ENCODE assay signal across 3 cellular contexts in genomic region chr19:34309368-34310138, GRCh38.
TF ChIP-seq lines count a peak whose summit lies in the region.

No MANE protein-coding gene starts in this region.

TF ChIP-seq in GM23338, 12 proteins besides CTCF, POLR2A, EP300 and RAD21 (continues in another document):
- TF ChIP-seq EZH2phosphoT487 (IDR thresholded peaks at IDR 0.05; ENCODE audit: unreplicated experiment) (no peak), REST (IDR thresholded peaks at IDR 0.05; ENCODE audit: unreplicated experiment) (no peak), STAT1 (IDR thresholded peaks at IDR 0.05; ENCODE audit: unreplicated experiment) (no peak), ZNF114 (CRISPR knock-in tag; IDR thresholded peaks at IDR 0.05) (no peak), NANOG (IDR thresholded peaks at IDR 0.05; ENCODE audit: borderline replicate concordance) (no peak), CREB1 (CRISPR knock-in tag; IDR thresholded peaks at IDR 0.05; ENCODE audit: low read depth) (no peak), EZH2 (IDR thresholded peaks at IDR 0.05; ENCODE audit: low read depth, unreplicated experiment) (no peak)

TF ChIP-seq in WTC11, 78 proteins besides CTCF, POLR2A, EP300 and RAD21:
- 0 out of 2 replicates have a peak, but pooled peaks have one; percentile 19 for TF ChIP-seq ZNF121 (CRISPR knock-in tag; IDR thresholded peaks at IDR 0.05)
- TF ChIP-seq ZNF671 (CRISPR knock-in tag; IDR thresholded peaks at IDR 0.05): no peak
TF ChIP-seq in WTC11: peak in this region for 1.

TF ChIP-seq in HepG2, 621 proteins besides CTCF, POLR2A, EP300 and RAD21:
- no peak for TF ChIP-seq ETV5 (CRISPR knock-in tag; IDR thresholded peaks at IDR 0.05; ENCODE audit: borderline replicate concordance)
- peak; percentile 49; the same call in 1 of the 2 replicates for TF ChIP-seq ZNF121 (CRISPR knock-in tag; IDR thresholded peaks at IDR 0.05)
TF ChIP-seq in HepG2: peak in this region for 1.
